Comparison of ENCODE assay signal across 12 cellular contexts in the genomic region with DNA sequence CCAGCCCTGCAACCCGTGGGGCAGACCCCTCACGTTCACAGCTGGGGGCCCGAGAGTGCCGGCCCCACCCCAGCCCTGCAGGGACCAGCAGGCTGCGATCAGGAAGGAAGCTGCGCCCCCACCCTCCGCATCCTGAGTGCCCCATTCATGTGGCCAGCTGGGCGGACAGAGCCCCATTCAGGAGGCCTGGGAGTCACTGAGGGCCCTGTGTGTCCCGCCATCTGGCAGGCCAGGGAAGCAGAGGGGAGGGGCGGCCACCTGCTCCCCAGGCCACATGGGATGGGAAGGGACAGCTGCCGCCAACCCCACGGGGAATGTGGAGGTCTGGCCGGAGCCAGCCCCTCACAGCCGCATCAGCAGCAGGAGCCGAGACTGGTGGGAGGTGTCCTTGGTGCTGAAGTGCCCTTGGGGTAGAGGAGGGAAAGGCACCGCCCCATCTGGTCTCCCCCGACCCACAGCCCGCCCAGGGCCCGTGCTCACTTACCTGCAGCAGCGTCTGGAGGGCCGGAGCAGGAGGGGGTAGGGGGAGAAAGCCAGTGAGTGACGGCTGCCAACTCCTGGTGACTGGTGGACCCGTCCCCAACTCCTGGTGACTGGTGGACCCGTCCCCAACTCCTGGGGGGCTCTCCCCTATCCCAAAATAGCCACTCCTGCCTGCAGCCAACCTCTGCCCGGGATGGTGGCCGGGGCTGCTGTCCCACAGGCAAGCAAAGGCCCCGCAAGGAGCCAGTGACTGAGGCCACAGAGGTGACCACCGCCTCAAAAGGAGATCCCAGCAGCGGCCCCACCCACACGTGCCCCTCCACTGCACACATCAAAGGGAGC. TPM values are rescaled to one million over a fixed set of nuclear protein-coding genes. Genes with fewer than 3 reads are reported as not detected.
DNase-seq lines count a peak whose midpoint lies in the region; ATAC-seq and TF ChIP-seq lines count a peak whose summit lies in the region.
"Had no signal": no experiment of that assay in that cellular context is flagged by ENCODE, and none has a peak within 500 bp of the region (broad histone marks: within the 10 kb centered on the region; RNA-seq: fewer than 3 reads in every experiment).

No MANE protein-coding gene starts in this region.

- H3K27me3 Mint-ChIP-seq in activated T-cell treated with anti-CD3 and anti-CD28 coated beads, Interleukin-2, amount 50 U/mL, for 24 hours = no peaks in the 10 kb centered on the region

- ATAC-seq in HG03342 (IDR thresholded peaks at IDR 0.05; ENCODE audit: unreplicated experiment) (no peak), GM18868 (IDR thresholded peaks at IDR 0.05; ENCODE audit: unreplicated experiment) (no peak)

- H3K36me3 ChIP-seq in SJCRH30 (no peaks in the 10 kb centered on the region), osteoblast (ENCODE audit: insufficient read depth, low read length) (peaks cover 3% of the 10 kb centered on the region)

- H3K27ac Mint-ChIP-seq in activated T-cell treated with anti-CD3 and anti-CD28 coated beads, Interleukin-2, amount 50 U/mL, for 24 hours = no peak overlapping the region

- TF ChIP-seq POLR2A in erythroblast (IDR thresholded peaks at IDR 0.05; ENCODE audit: low read length) = no peak

- H3K4me1 Mint-ChIP-seq in activated T-cell treated with anti-CD3 and anti-CD28 coated beads, Interleukin-2, amount 50 U/mL, for 24 hours (ENCODE audit: low read depth) = no peaks in the 10 kb centered on the region

- no peak overlapping the region for H3K4me3 ChIP-seq in SJCRH30
- no peak overlapping the region for H3K4me3 ChIP-seq in osteoblast (ENCODE audit: insufficient read depth, low read length)
- H3K4me3 ChIP-seq: lung had no signal

- no peak overlapping the region for H2AFZ ChIP-seq in osteoblast (ENCODE audit: low read length)

- H3K9me3 ChIP-seq in SJCRH30 (replicated peaks) = no peaks in the 10 kb centered on the region
- H3K9me3 ChIP-seq in osteoblast (ENCODE audit: low read depth, low read length) = no peaks in the 10 kb centered on the region

- no peaks in the 10 kb centered on the region for H3K27me3 ChIP-seq in SJCRH30
- H3K27me3 ChIP-seq in osteoblast (ENCODE audit: insufficient read depth, low read length) = no peaks in the 10 kb centered on the region

- H3K27ac ChIP-seq in SJCRH30 = peak overlapping the region; percentile 51
- H3K27ac ChIP-seq in osteoblast (ENCODE audit: low read depth, low read length) = no peak overlapping the region
- H3K27ac ChIP-seq: 22Rv1 had no signal

- H3K79me2 ChIP-seq in osteoblast (ENCODE audit: insufficient read depth, low read length) = peaks cover 10% of the 10 kb centered on the region

- H3K4me3 Mint-ChIP-seq in activated T-cell treated with anti-CD3 and anti-CD28 coated beads, Interleukin-2, amount 50 U/mL, for 24 hours = no peak overlapping the region

- H4K20me1 ChIP-seq in osteoblast (ENCODE audit: insufficient read depth, low read length) = peaks cover 33% of the 10 kb centered on the region

- DNase-seq in DMS53 (lab: John Stamatoyannopoulos, UW) (peak; percentile 39), DMS53 treated with DMSO at 0.1 percent for 48 hours (lab: John Stamatoyannopoulos, UW; ENCODE audit: unreplicated experiment) (no peak), SJCRH30 (peak; percentile 100), erythroblast (lab: John Stamatoyannopoulos, UW) (peak; percentile 39), osteoblast (ENCODE audit: insufficient read length, low spot score, missing footprints) (peak; percentile 94)
- DNase-seq in activated T-cell treated with anti-CD3 and anti-CD28 coated beads, Interleukin-2, amount 50 U/mL, for 24 hours = no peak
- DNase-seq: activated T-cell treated with anti-CD3 and anti-CD28 coated beads, Interleukin-2, amount 50 U/mL, for 1 hour; NCI-H1048 had no signal

- no peak for TF ChIP-seq CTCF in osteoblast (IDR thresholded peaks at IDR 0.05; ENCODE audit: extremely low read depth, low read depth, low read length)

- no peaks in the 10 kb centered on the region for H3K9me3 Mint-ChIP-seq in activated T-cell treated with anti-CD3 and anti-CD28 coated beads, Interleukin-2, amount 50 U/mL, for 24 hours

- peaks cover 8% of the 10 kb centered on the region for H3K36me3 Mint-ChIP-seq in activated T-cell treated with anti-CD3 and anti-CD28 coated beads, Interleukin-2, amount 50 U/mL, for 24 hours (ENCODE audit: low read depth)

- H3K4me1 ChIP-seq in SJCRH30 = peaks cover 14% of the 10 kb centered on the region
- H3K4me1 ChIP-seq in osteoblast (ENCODE audit: insufficient read depth, low read length) = no peaks in the 10 kb centered on the region

- no peak overlapping the region for H3K4me2 ChIP-seq in osteoblast (ENCODE audit: insufficient read depth, low read length)

RNA-seq across cellular contexts. Expression of a gene that starts 8.7 kb away (rescaled TPM):
- 18.7 and 27.4 TPM in 2 replicates for total RNA-seq in SJCRH30 (2014; rRNA removed; shearing (Covaris generic))
- 31.2 and 46.7 TPM in 2 replicates for total RNA-seq in osteoblast

RNA-seq across cellular contexts. Expression of a gene that starts 9.3 kb away (rescaled TPM):
- total RNA-seq in SJCRH30 (2014; rRNA removed; shearing (Covaris generic)) = 23.9 and 25.3 TPM in 2 replicates
- 19.4 and 29.3 TPM in 2 replicates for total RNA-seq in osteoblast

RNA-seq across cellular contexts. Expression of a gene that starts 18.8 kb away (rescaled TPM):
- total RNA-seq in SJCRH30 (2014; rRNA removed; shearing (Covaris generic)) = 1.1 and 2.2 TPM in 2 replicates
- total RNA-seq in osteoblast = 0.59 and 1.1 TPM in 2 replicates

RNA-seq across cellular contexts. Expression of a gene that starts 25.4 kb away (rescaled TPM):
- 66.0 and 78.7 TPM in 2 replicates for total RNA-seq in SJCRH30 (2014; rRNA removed; shearing (Covaris generic))
- total RNA-seq in osteoblast = 53.3 and 59.7 TPM in 2 replicates

RNA-seq across cellular contexts. Expression of a gene that starts 25.4 kb away (rescaled TPM):
- 109 and 115 TPM in 2 replicates for total RNA-seq in SJCRH30 (2014; rRNA removed; shearing (Covaris generic))
- 31.2 and 32.6 TPM in 2 replicates for total RNA-seq in osteoblast

Comparison
In these comparisons a context has a peak if more than half of its experiments do, and no peak if none do; other contexts are left out.
1. DNase-seq: peak in DMS53 (single experiment), SJCRH30 (2 of 2), erythroblast (2 of 2) and osteoblast (single experiment); none in DMS53 treated with DMSO at 0.1 percent for 48 hours (single experiment) and activated T-cell treated with anti-CD3 and anti-CD28 coated beads, Interleukin-2, amount 50 U/mL, for 24 hours (single experiment).